Comparison of ENCODE assay signal across 28 cellular contexts in genomic region chr11:23924226-23924625, GRCh38.
"Had no signal": no experiment of that assay in that cellular context is flagged by ENCODE, and none has a peak within 500 bp of the region (broad histone marks: within the 10 kb centered on the region; RNA-seq: fewer than 3 reads in every experiment).

No MANE protein-coding gene starts in this region.

- H3K27ac Mint-ChIP-seq: activated CD4-positive, alpha-beta T cell treated with anti-CD3 and anti-CD28 coated beads, Interleukin-2, amount 10 ng/mL, durations not matched to agents 24 days and 14 days; activated CD8-positive, alpha-beta memory T cell treated with anti-CD3 and anti-CD28 coated beads, Interleukin-2, amount 10 ng/mL, durations not matched to agents 7 days and 5 days; activated naive CD4-positive, alpha-beta T cell treated with anti-CD3 and anti-CD28 coated beads, Interleukin-2, amount 50 U/mL, for 24 hours; activated T-cell treated with anti-CD3 and anti-CD28 coated beads, Interleukin-2, amount 50 U/mL, for 24 hours; activated T-helper 1 cell treated with anti-CD3 and anti-CD28 coated beads, Interleukin-12 subunit alpha, Interleukin-12 subunit beta, Interleukin-2, Interleukin-4 antibody, amounts not matched to agents 30 ng/mL and 10 ng/mL and 1 ng/mL, durations not matched to agents 14 hours and 24 hours and 36 hours; T-helper 1 cell treated with Interleukin-12 subunit alpha and Interleukin-12 subunit beta and Interleukin-4 antibody, amounts not matched to agents 30 μg/mL and 1 μg/mL, for 36 hours had no signal

- H3K27ac ChIP-seq: breast epithelium, RWPE1, SJSA1 had no signal

- ATAC-seq: activated CD8-positive, alpha-beta memory T cell treated with anti-CD3 and anti-CD28 coated beads, Interleukin-2, amount 10 ng/mL, durations not matched to agents 7 days and 5 days; SK-N-SH treated with all-trans-retinoic acid at 6 μM for 48 hours had no signal

- H3K4me3 Mint-ChIP-seq: activated CD4-positive, alpha-beta T cell treated with anti-CD3 and anti-CD28 coated beads, Interleukin-2, amount 10 ng/mL, durations not matched to agents 24 days and 14 days; activated CD8-positive, alpha-beta memory T cell treated with anti-CD3 and anti-CD28 coated beads, Interleukin-2, amount 10 ng/mL, durations not matched to agents 7 days and 5 days; activated naive CD4-positive, alpha-beta T cell treated with anti-CD3 and anti-CD28 coated beads, Interleukin-2, amount 50 U/mL, for 24 hours; activated T-cell treated with anti-CD3 and anti-CD28 coated beads, Interleukin-2, amount 50 U/mL, for 24 hours; activated T-helper 1 cell treated with anti-CD3 and anti-CD28 coated beads, Interleukin-12 subunit alpha, Interleukin-12 subunit beta, Interleukin-2, Interleukin-4 antibody, amounts not matched to agents 30 ng/mL and 10 ng/mL and 1 ng/mL, durations not matched to agents 14 hours and 24 hours and 36 hours; T-helper 1 cell treated with Interleukin-12 subunit alpha and Interleukin-12 subunit beta and Interleukin-4 antibody, amounts not matched to agents 30 μg/mL and 1 μg/mL, for 36 hours had no signal

- H3K36me3 ChIP-seq: breast epithelium, Peyer's patch, SJSA1 had no signal

- H3K27me3 ChIP-seq: breast epithelium, Peyer's patch, SJSA1 had no signal

- H3K9me3 ChIP-seq: breast epithelium, Peyer's patch, SJSA1 had no signal

- H3K4me1 Mint-ChIP-seq: activated CD4-positive, alpha-beta T cell treated with anti-CD3 and anti-CD28 coated beads, Interleukin-2, amount 10 ng/mL, durations not matched to agents 24 days and 14 days; activated CD8-positive, alpha-beta memory T cell treated with anti-CD3 and anti-CD28 coated beads, Interleukin-2, amount 10 ng/mL, durations not matched to agents 7 days and 5 days; activated naive CD4-positive, alpha-beta T cell treated with anti-CD3 and anti-CD28 coated beads, Interleukin-2, amount 50 U/mL, for 24 hours had no signal

- H3K4me3 ChIP-seq: breast epithelium, Peyer's patch, SJSA1 had no signal

- DNase-seq: activated CD4-positive, alpha-beta T cell treated with anti-CD3 and anti-CD28 coated beads for 1 hour; activated CD4-positive, alpha-beta T cell treated with anti-CD3 and anti-CD28 coated beads, Interleukin-2, amount 10 ng/mL, durations not matched to agents 24 days and 14 days; activated CD4-positive, alpha-beta T cell treated with anti-CD3 and anti-CD28 coated beads, Interleukin-2, amount 50 U/mL, for 48 hours; activated CD8-positive, alpha-beta memory T cell treated with anti-CD3 and anti-CD28 coated beads, Interleukin-2, amount 10 ng/mL, durations not matched to agents 7 days and 5 days; activated effector memory CD4-positive, alpha-beta T cell treated with Interleukin-2 at 50 U/mL for 16 hours; activated naive CD4-positive, alpha-beta T cell; activated T-cell treated with anti-CD3 and anti-CD28 coated beads, Interleukin-2, amount 50 U/mL, for 24 hours; aorta; caudate nucleus; Karpas-422; NCI-H1048; NCI-H146; NCI-H187 treated with DMSO at 0.1 percent for 48 hours; NCI-H2081 treated with DMSO at 0.1 percent for 48 hours; NCI-H2227 treated with DMSO at 0.1 percent for 48 hours; NCI-H446 treated with DMSO at 0.1 percent for 48 hours; NCI-H524 treated with DMSO at 0.1 percent for 48 hours; NK-92 treated with Interleukin-12 subunit alpha and Interleukin-12 subunit beta, amount 100 ng/mL, for 24 hours; OCI-M1; Peyer's patch; Right ventricle myocardium superior had no signal

- H3K9me3 Mint-ChIP-seq: activated CD4-positive, alpha-beta T cell treated with anti-CD3 and anti-CD28 coated beads, Interleukin-2, amount 10 ng/mL, durations not matched to agents 24 days and 14 days; activated T-helper 1 cell treated with anti-CD3 and anti-CD28 coated beads, Interleukin-12 subunit alpha, Interleukin-12 subunit beta, Interleukin-2, Interleukin-4 antibody, amounts not matched to agents 30 ng/mL and 10 ng/mL and 1 ng/mL, durations not matched to agents 14 hours and 24 hours and 36 hours had no signal

- H3K27me3 Mint-ChIP-seq: activated CD4-positive, alpha-beta T cell treated with anti-CD3 and anti-CD28 coated beads, Interleukin-2, amount 10 ng/mL, durations not matched to agents 24 days and 14 days; activated CD8-positive, alpha-beta memory T cell treated with anti-CD3 and anti-CD28 coated beads, Interleukin-2, amount 10 ng/mL, durations not matched to agents 7 days and 5 days; activated naive CD4-positive, alpha-beta T cell treated with anti-CD3 and anti-CD28 coated beads, Interleukin-2, amount 50 U/mL, for 24 hours; activated T-cell treated with anti-CD3 and anti-CD28 coated beads, Interleukin-2, amount 50 U/mL, for 24 hours had no signal

- H3K36me3 Mint-ChIP-seq: activated CD8-positive, alpha-beta memory T cell treated with anti-CD3 and anti-CD28 coated beads, Interleukin-2, amount 10 ng/mL, durations not matched to agents 7 days and 5 days; activated naive CD4-positive, alpha-beta T cell treated with anti-CD3 and anti-CD28 coated beads, Interleukin-2, amount 50 U/mL, for 24 hours had no signal

- H3K4me1 ChIP-seq: breast epithelium, Peyer's patch, SJSA1 had no signal
